1 cellular context compared by ENCODE assay signal in the genomic region with DNA sequence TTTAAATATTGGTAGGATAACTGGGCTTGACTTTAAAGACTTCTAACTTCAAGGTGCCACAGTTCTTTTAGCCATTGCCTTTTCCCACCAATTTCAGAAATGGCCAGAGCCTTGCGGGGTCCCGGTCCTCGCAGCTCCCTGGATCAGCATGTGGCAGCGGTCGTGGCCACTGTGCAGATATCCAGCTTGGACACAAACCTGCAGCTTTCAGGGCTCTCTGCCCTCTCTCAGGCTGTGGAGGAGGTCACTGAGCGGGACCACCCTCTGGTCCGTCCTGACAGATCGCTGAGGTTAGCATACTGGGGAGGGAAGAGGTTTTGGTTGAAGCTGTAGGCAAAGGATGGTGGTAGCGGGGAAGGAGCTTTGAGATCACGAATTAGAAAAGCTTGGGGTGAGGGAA.
TF ChIP-seq lines count a peak whose summit lies in the region.

No MANE protein-coding gene starts in this region.

TF ChIP-seq in WTC11, 78 proteins besides CTCF, POLR2A, EP300 and RAD21:
- TF ChIP-seq HMGXB4 (CRISPR knock-in tag; IDR thresholded peaks at IDR 0.05) (no peak), ZNF423 (CRISPR knock-in tag; IDR thresholded peaks at IDR 0.05) (no peak), PREB (CRISPR knock-in tag; IDR thresholded peaks at IDR 0.05; ENCODE audit: borderline replicate concordance) (no peak), SOX15 (CRISPR knock-in tag; IDR thresholded peaks at IDR 0.05) (no peak), MYBL2 (CRISPR knock-in tag; IDR thresholded peaks at IDR 0.05) (no peak), TEAD4 (CRISPR knock-in tag; IDR thresholded peaks at IDR 0.05) (no peak)
